8 cellular contexts compared by ENCODE assay signal in genomic region chr13:102774210-102774560, GRCh38. TPM values are rescaled to one million over a fixed set of nuclear protein-coding genes. Genes with fewer than 3 reads are reported as not detected.
A peak's percentile ranks its signal among the peaks of the same experiment; 100 is the strongest.
DNase-seq lines count a peak whose midpoint lies in the region; ATAC-seq and TF ChIP-seq lines count a peak whose summit lies in the region.

No MANE protein-coding gene starts in this region.

- no peaks in the 10 kb centered on the region for H3K36me3 Mint-ChIP-seq in naive B cell

- H3K4me3 Mint-ChIP-seq in naive B cell: peak overlapping the region; percentile 83 to 97 (median 94)

- peaks cover 19 to 26% (median 20%) of the 10 kb centered on the region in 3 donors for H3K4me1 Mint-ChIP-seq in naive B cell

- POLR2A ChIA-PET in AG04450 (lab: Yijun Ruan, JAX): interaction anchor here (0.8 to 1.1 kb wide), 6 partner anchors 24 to 205 kb away, joined by 3 to 9 read pairs (median 4); partner anchors contain the start of genes BIVM and POGLUT2

- no peaks in the 10 kb centered on the region for H3K27me3 Mint-ChIP-seq in naive B cell

- CTCF ChIA-PET in AG04450 (lab: Charles Lee): interaction anchor here (0.7 to 2.8 kb wide), 2 partner anchors 34 to 182 kb away, joined by 3 to 10 read pairs; no protein-coding TSS in a partner anchor

- DNase-seq in AG04450 (ENCODE audit: low read depth, low spot score) (no peak), choroid plexus epithelial cell (ENCODE audit: low read depth) (no peak), naive B cell (no peak), dedifferentiated amniotic fluid mesenchymal stem cell (ENCODE audit: extremely low spot score) (no peak), A172 (ENCODE audit: low spot score) (no peak), OCI-M2 (lab: John Stamatoyannopoulos, UW; ENCODE audit: unreplicated experiment) (no peak)

- ATAC-seq in naive B cell (ENCODE audit: low read depth in 2 of 2): no peak
- no peak for ATAC-seq in HG02840 (IDR thresholded peaks at IDR 0.05; ENCODE audit: low FRiP score, unreplicated experiment)

- no peaks in the 10 kb centered on the region for H3K27me3 ChIP-seq in AG04450 (ENCODE audit: control insufficient read depth, insufficient read depth, low read length)

- H3K27ac Mint-ChIP-seq in naive B cell: peak overlapping the region; percentile 21 to 95 (median 88)

- 0 out of 2 replicates have a peak, but pooled peaks cover 4% of the 10 kb centered on the region for H3K36me3 ChIP-seq in KOPT-K1 (ENCODE audit: insufficient read depth, low read length)

- H3K27ac ChIP-seq in AG04450 (ENCODE audit: low read depth, low read length) (peak overlapping the region; percentile 49), KOPT-K1 (ENCODE audit: low read depth, low read length, poor library complexity, severe bottlenecking) (peak overlapping the region; percentile 79)

- TF ChIP-seq CTCF in AG04450 (IDR thresholded peaks at IDR 0.05; ENCODE audit: low read depth, low read length): no peak
- TF ChIP-seq CTCF in choroid plexus epithelial cell (conservative IDR thresholded peaks at IDR 0.05; ENCODE audit: low read depth, low read length): no peak

- no peaks in the 10 kb centered on the region for H3K9me3 Mint-ChIP-seq in naive B cell

- H3K4me3 ChIP-seq in AG04450 (ENCODE audit: low read depth, low read length): peak overlapping the region; percentile 83
- H3K4me3 ChIP-seq in choroid plexus epithelial cell (ENCODE audit: low read depth, low read length): peak overlapping the region; percentile 85

- H3K9me3 ChIP-seq in AG04450 (ENCODE audit: control insufficient read depth, insufficient read depth, low read length) (peaks cover 5% of the 10 kb centered on the region; the same call in 1 of the 2 replicates), KOPT-K1 (ENCODE audit: insufficient read depth, low read length, poor library complexity, severe bottlenecking) (no peaks in the 10 kb centered on the region)

RNA-seq across cellular contexts. Expression of gene TEX30, which starts 0.6 kb away (rescaled TPM):
- polyA plus RNA-seq in AG04450 (2011; rRNA removed) (9.0 and 13.0 TPM in 2 replicates), naive B cell (ENCODE audit: low read depth in 6 of 6) (10 to 100 TPM; 14.6 to 31.8 (median 20.2) TPM)
- polyA minus RNA-seq in AG04450 (2011; rRNA and poly(A)+ RNA removed): 1.5 and 1.7 TPM in 2 replicates
- 56.8 and 68.4 TPM in 2 replicates for total RNA-seq in A172 (2014; rRNA removed; shearing (Covaris generic))

RNA-seq across cellular contexts. Expression of gene POGLUT2, which starts 24.6 kb away (rescaled TPM):
- polyA plus RNA-seq in AG04450 (2011; rRNA removed) (17.8 and 24.8 TPM in 2 replicates), naive B cell (ENCODE audit: low read depth in 6 of 6) (not detected)
- 5.8 and 6.1 TPM in 2 replicates for polyA minus RNA-seq in AG04450 (2011; rRNA and poly(A)+ RNA removed)
- total RNA-seq in A172 (2014; rRNA removed; shearing (Covaris generic)): 37.4 and 38.8 TPM in 2 replicates

RNA-seq across cellular contexts. Expression of gene BIVM, which starts 24.7 kb away (rescaled TPM):
- 16.9 and 26.7 TPM in 2 replicates for polyA plus RNA-seq in AG04450 (2011; rRNA removed)
- 3.5 and 7.6 TPM in 2 replicates for polyA minus RNA-seq in AG04450 (2011; rRNA and poly(A)+ RNA removed)
- 1 to 10 TPM; 2.2 to 7.5 (median 3.4) TPM for polyA plus RNA-seq in naive B cell (ENCODE audit: low read depth in 6 of 6)
- total RNA-seq in A172 (2014; rRNA removed; shearing (Covaris generic)): 31.6 and 31.8 TPM in 2 replicates

Comparison
In these comparisons a context has a peak if more than half of its experiments do, and no peak if none do; other contexts are left out.
1. RNA of gene POGLUT2, which starts 24.6 kb away (polyA plus RNA-seq): 17.8 to 24.8 TPM in AG04450; not detected in naive B cell; every median in the first group is over 10 times any median in the second.